8 cellular contexts compared by ENCODE assay signal in the genomic region with DNA sequence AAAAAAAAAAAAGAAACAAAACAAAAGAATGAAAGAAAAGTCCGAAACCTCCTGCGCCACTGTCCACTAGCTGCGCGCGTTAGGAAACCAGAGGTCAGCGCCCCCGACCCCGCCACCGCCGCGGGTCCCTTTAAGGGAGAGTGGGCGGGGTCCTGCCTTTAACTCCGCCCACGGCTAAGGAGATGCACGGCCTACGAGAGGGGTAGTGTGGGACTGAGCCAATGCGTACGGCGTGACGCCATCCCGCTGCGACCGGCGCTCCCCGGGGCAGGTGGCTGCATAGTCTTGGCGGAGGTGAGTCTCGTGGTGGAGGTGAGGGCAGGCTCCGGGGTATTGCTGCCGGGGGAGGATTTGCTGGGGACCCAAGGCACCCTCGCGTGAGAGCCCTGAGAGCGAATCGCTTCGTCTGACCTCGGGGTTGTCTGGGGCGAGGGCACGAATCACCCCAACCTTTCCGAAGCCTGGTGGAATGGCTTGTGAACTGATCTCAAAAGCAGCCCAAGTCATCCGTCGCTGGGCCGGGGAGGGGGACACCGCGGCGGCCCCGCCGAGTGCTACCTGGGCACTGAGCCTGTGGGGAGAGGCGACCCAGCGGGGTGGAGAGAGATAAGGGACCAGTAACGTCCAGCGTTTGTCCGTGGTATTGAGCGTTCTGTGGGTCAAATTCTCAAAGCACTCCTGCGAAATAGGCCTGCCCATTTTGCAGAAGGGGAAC. TPM values are rescaled to one million over a fixed set of nuclear protein-coding genes. Genes with fewer than 3 reads are reported as not detected.
DNase-seq lines count a peak whose midpoint lies in the region; ATAC-seq and TF ChIP-seq lines count a peak whose summit lies in the region.

Gene MRPS17, plus strand, starts transcription at position 241 of the 715 bp plus-strand sequence. CDS start 1,319 bp downstream, outside the sequence.

- DNase-seq in GM13976 (ENCODE audit: low spot score) (peak; percentile 99), NCI-H1436 treated with DMSO at 0.1 percent for 48 hours (lab: John Stamatoyannopoulos, UW) (peak; percentile 51), T-helper 1 cell (peak; percentile 82 to 91 (median 89)), adrenal gland (peak; percentile 88 to 96 (median 91)), heart right ventricle (peak; percentile 90 to 92), posterior cingulate gyrus (peak; percentile 85 to 99 (median 94)), upper lobe of right lung (peak; percentile 97)

- H3K4me3 ChIP-seq in adrenal gland (peak within 1 kb of the TSS in 3 of 4 donors; percentile 61 to 94 (median 72)), heart right ventricle (peak within 1 kb of the TSS; percentile 53 to 97 (median 78)), upper lobe of right lung (peak within 1 kb of the TSS; percentile 83)

- H3K27ac ChIP-seq in adrenal gland, result peak within 1 kb of the TSS in 4 of 5 donors; percentile 44 to 86 (median 66)
- H3K27ac ChIP-seq in heart right ventricle, result peak within 1 kb of the TSS in 9 of 10 donors; percentile 66 to 87 (median 79)
- H3K27ac ChIP-seq in upper lobe of right lung, result peak within 1 kb of the TSS; percentile 75

- peak; percentile 50 to 62 for TF ChIP-seq POLR2A in adrenal gland (IDR thresholded peaks at IDR 0.05)

- H3K36me3 ChIP-seq in adrenal gland (replicated peaks in 1 of 2) (peaks cover 0 to 11% of the 10 kb centered on the region in 2 donors), heart right ventricle (peaks cover 0 to 38% (median 10%) of the 10 kb centered on the region in 9 donors), upper lobe of right lung (peaks cover 29% of the 10 kb centered on the region)

- no peak for TF ChIP-seq CTCF in GM13976 (IDR thresholded peaks at IDR 0.05; ENCODE audit: borderline replicate concordance, control extremely low read depth, extremely low read depth, insufficient read depth, missing control alignments)
- peak in 1 of 6 experiments; percentile 26 for TF ChIP-seq CTCF in adrenal gland (IDR thresholded peaks at IDR 0.05)
- TF ChIP-seq CTCF in heart right ventricle (IDR thresholded peaks at IDR 0.05), result no peak
- TF ChIP-seq CTCF in upper lobe of right lung (IDR thresholded peaks at IDR 0.05), result no peak

- H3K9me3 ChIP-seq in adrenal gland (replicated peaks in 1 of 3) (no peaks in the 10 kb centered on the region), heart right ventricle (no peaks in the 10 kb centered on the region), upper lobe of right lung (no peaks in the 10 kb centered on the region)

- in situ Hi-C loops in GM13976 (cut with MboI; ENCODE audit: low sequenced_read_pairs, unreplicated experiment), result no loop called here

- peak; percentile 99 for ATAC-seq in HG02840 (IDR thresholded peaks at IDR 0.05; ENCODE audit: low FRiP score, unreplicated experiment)
- ATAC-seq in heart right ventricle, result peak; percentile 100
- ATAC-seq in upper lobe of right lung, result peak; percentile 100

- WGBS in adrenal gland, 4 donors, result 0% methylated on average over 28 to 53 of the region's 53 CpGs
- 1 to 2% methylated on average over 53 of the region's 53 CpGs for WGBS in heart right ventricle, 2 donors

- H3K4me1 ChIP-seq in adrenal gland (replicated peaks in 1 of 2) (peaks cover 0 to 7% of the 10 kb centered on the region in 2 donors), heart right ventricle (peaks cover 0 to 14% (median 10%) of the 10 kb centered on the region in 9 donors), upper lobe of right lung (peaks cover 9% of the 10 kb centered on the region)

- intact Hi-C loops in adrenal gland (cut with DNase I), result no loop called here
- intact Hi-C loops in heart right ventricle (cut with DNase I), result no loop called here
- intact Hi-C loops in posterior cingulate gyrus (cut with DNase I), result loop anchor here (1.0 kb wide), 1 partner anchor 64 kb away; the partner anchor contains the start of gene ZNF713
- intact Hi-C loops in upper lobe of right lung (cut with DNase I), result no loop called here

- H3K27me3 ChIP-seq in adrenal gland (no peaks in the 10 kb centered on the region), heart right ventricle (no peaks in the 10 kb centered on the region), upper lobe of right lung (no peaks in the 10 kb centered on the region)

RNA-seq across cellular contexts. Expression of gene MRPS17, which starts in this region (rescaled TPM):
- total RNA-seq in adrenal gland (10 to 100 TPM; 10.4 to 22.1 (median 14.4) TPM), heart right ventricle (10 to 100 TPM; 15.9 to 23.1 (median 17.6) TPM), upper lobe of right lung (12.6 TPM)
- polyA plus RNA-seq in adrenal gland (10 to 100 TPM; 10.9 to 28.3 (median 12.4) TPM), heart right ventricle (10 to 100 TPM; 15.9 to 23.6 TPM)

Comparison
In these comparisons a context has a peak if more than half of its experiments do, and no peak if none do; other contexts are left out.
1. Peak in every context shown above with its lines: DNase-seq, ATAC-seq, H3K4me3 ChIP-seq and H3K27ac ChIP-seq.